ENCODE assay signal across 23 cellular contexts in the genomic region with DNA sequence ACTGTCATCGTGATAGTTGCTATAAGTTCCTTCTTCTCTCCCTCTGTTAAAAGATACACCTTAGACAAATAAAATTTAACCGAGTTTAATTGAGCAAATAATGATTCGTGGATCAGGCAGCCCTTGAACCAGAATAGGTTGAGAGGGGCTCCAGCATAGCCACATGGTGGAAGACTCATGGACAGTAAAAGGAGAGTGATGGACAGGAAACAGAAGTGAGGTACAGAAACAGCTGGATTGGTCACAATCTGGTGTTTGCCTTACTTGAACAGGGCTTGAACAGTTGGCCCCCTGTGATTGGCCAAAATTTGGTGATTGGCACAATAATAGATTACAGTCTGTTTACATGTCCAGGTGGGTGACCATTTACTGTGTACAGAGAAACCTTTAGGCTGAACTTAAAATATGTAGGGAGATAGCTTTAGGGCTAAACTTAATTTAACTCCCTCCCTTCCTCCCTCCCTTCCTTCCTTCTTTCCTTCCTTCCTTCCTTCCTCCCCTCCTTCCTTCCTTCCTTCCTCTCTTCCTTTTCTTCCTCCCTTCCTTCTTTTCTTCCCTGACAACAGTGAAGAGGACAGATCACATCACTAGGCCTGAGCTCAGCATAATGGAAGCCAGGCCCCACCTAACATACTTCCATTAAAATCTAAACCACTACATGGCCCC.
DNase-seq lines count a peak whose midpoint lies in the region; ATAC-seq and TF ChIP-seq lines count a peak whose summit lies in the region.
"Had no signal": no experiment of that assay in that cellular context is flagged by ENCODE, and none has a peak within 500 bp of the region (broad histone marks: within the 10 kb centered on the region; RNA-seq: fewer than 3 reads in every experiment).

No MANE protein-coding gene starts in this region.

- peaks cover 23% of the 10 kb centered on the region for H3K4me1 Mint-ChIP-seq in activated CD8-positive, alpha-beta T cell treated with anti-CD3 and anti-CD28 coated beads for 36 hours (ENCODE audit: low read depth)

- no CpG with 5 or more reads among the region's 3 CpGs for WGBS in IMR-90 (ENCODE audit: extremely low coverage in 2 of 2, insufficient read length in 1 of 2), 2 experiments

- CTCF ChIA-PET in IMR-90 (lab: Yijun Ruan, JAX): interaction anchor here (1.1 kb wide), 1 partner anchor 10 kb away, joined by 3 read pairs; no protein-coding TSS in a partner anchor
- CTCF ChIA-PET in activated CD8-positive, alpha-beta T cell treated with anti-CD3 and anti-CD28 coated beads for 36 hours (lab: Charles Lee): interaction anchor here (1.3 kb wide), 1 partner anchor 8 kb away, joined by 4 read pairs; no protein-coding TSS in a partner anchor

- H3K4me3 ChIP-seq in IMR-90 (ENCODE audit: insufficient read depth, low read depth, low read length): no peak overlapping the region
- no peak overlapping the region for H3K4me3 ChIP-seq in brain microvascular endothelial cell (ENCODE audit: low read depth, low read length)
- H3K4me3 ChIP-seq in skeletal muscle satellite cell (ENCODE audit: low read length): no peak overlapping the region
- H3K4me3 ChIP-seq: testis had no signal

- H4K91ac ChIP-seq in IMR-90 (ENCODE audit: insufficient read depth, low read depth, low read length): no peak overlapping the region; the same call in 1 of the 2 replicates

- peak overlapping the region; percentile 1 for H2BK5ac ChIP-seq in IMR-90 (ENCODE audit: low read depth, low read length, poor library complexity, severe bottlenecking)

- H2AK5ac ChIP-seq in IMR-90 (ENCODE audit: low read depth, low read length): peak overlapping the region; percentile 68

- no peaks in the 10 kb centered on the region for H4K20me1 ChIP-seq in IMR-90 (ENCODE audit: insufficient read depth, low read length)

- DNase-seq in NCI-H146 (lab: John Stamatoyannopoulos, UW) (peak; percentile 6), NCI-H146 treated with DMSO at 0.1 percent for 48 hours (lab: John Stamatoyannopoulos, UW; ENCODE audit: unreplicated experiment) (no peak), IMR-90 (no peak), brain microvascular endothelial cell (no peak), ureter (ENCODE audit: low spot score) (no peak)
- DNase-seq in activated CD8-positive, alpha-beta T cell treated with anti-CD3 and anti-CD28 coated beads for 36 hours: no peak
- DNase-seq: activated naive CD4-positive, alpha-beta T cell treated with anti-CD3 and anti-CD28 coated beads, Interleukin-2, amount 10 ng/mL, durations not matched to agents 7 days and 5 days; activated T-cell treated with anti-CD3 and anti-CD28 coated beads, Interleukin-2, amount 50 U/mL, for 72 hours; AML-193; CD8-positive, alpha-beta memory T cell; central memory CD4-positive, alpha-beta T cell; DMS53; NCI-H1694 treated with DMSO at 0.1 percent for 48 hours; NCI-H2227 treated with DMSO at 0.1 percent for 48 hours; NCI-H774; SHP77 treated with DMSO at 0.1 percent for 48 hours; testis had no signal

- TF ChIP-seq CTCF in IMR-90 (conservative IDR thresholded peaks at IDR 0.05; ENCODE audit: low read depth, low read length) (no peak), brain microvascular endothelial cell (IDR thresholded peaks at IDR 0.05; ENCODE audit: low read depth, low read length, missing control alignments) (no peak)
- no peak for TF ChIP-seq CTCF in activated CD8-positive, alpha-beta T cell treated with anti-CD3 and anti-CD28 coated beads for 36 hours (IDR thresholded peaks at IDR 0.05)

- H3K27me3 Mint-ChIP-seq in activated CD8-positive, alpha-beta T cell treated with anti-CD3 and anti-CD28 coated beads for 36 hours: no peaks in the 10 kb centered on the region

- H3K36me3 ChIP-seq in IMR-90 (ENCODE audit: control insufficient read depth, insufficient read depth, low read length) (no peaks in the 10 kb centered on the region), brain microvascular endothelial cell (replicated peaks) (no peaks in the 10 kb centered on the region), skeletal muscle satellite cell (ENCODE audit: insufficient read depth, low read length) (no peaks in the 10 kb centered on the region)

- H3K27ac ChIP-seq in IMR-90 (ENCODE audit: insufficient read depth, low read length) (no peak overlapping the region), brain microvascular endothelial cell (peak overlapping the region; percentile 70)
- H3K27ac ChIP-seq: 22Rv1, testis had no signal

- no peak for TF ChIP-seq POLR2A in IMR-90 (IDR thresholded peaks at IDR 0.05; ENCODE audit: low read depth, low read length)

- H3K27me3 ChIP-seq in IMR-90 (ENCODE audit: control insufficient read depth, insufficient read depth, low read length) (no peaks in the 10 kb centered on the region), brain microvascular endothelial cell (replicated peaks) (no peaks in the 10 kb centered on the region), skeletal muscle satellite cell (ENCODE audit: control insufficient read depth, insufficient read depth, low read length) (no peaks in the 10 kb centered on the region)
- H3K27me3 ChIP-seq: testis had no signal

- peaks cover 14% of the 10 kb centered on the region for H3K4me1 ChIP-seq in IMR-90 (ENCODE audit: control insufficient read depth, insufficient read depth, low read length)
- peaks cover 53% of the 10 kb centered on the region for H3K4me1 ChIP-seq in skeletal muscle satellite cell (ENCODE audit: control insufficient read depth, insufficient read depth, low read length)
- H3K4me1 ChIP-seq: testis had no signal

- H2BK20ac ChIP-seq in IMR-90 (ENCODE audit: low read depth, low read length): peak overlapping the region; percentile 98; the same call in 1 of the 2 replicates

- peak overlapping the region; percentile 45 to 48; a peak in 3 of 4 replicates for H4K8ac ChIP-seq in IMR-90 (ENCODE audit: low read depth in 2 of 2, low read length in 2 of 2)

- dilution Hi-C loops in IMR-90 (cut with HindIII; ENCODE audit: low sequenced_read_pairs, unreplicated experiment): no loop called here

- H3K27ac Mint-ChIP-seq in activated CD8-positive, alpha-beta T cell treated with anti-CD3 and anti-CD28 coated beads for 36 hours: no peak overlapping the region
- H3K27ac Mint-ChIP-seq: activated naive CD4-positive, alpha-beta T cell treated with anti-CD3 and anti-CD28 coated beads, Interleukin-2, amount 10 ng/mL, durations not matched to agents 7 days and 5 days; mesothelial cell of epicardium; nephron had no signal

- intact Hi-C loops in IMR-90 (cut with micrococcal nuclease): no loop called here
- intact Hi-C loops in activated CD8-positive, alpha-beta T cell treated with anti-CD3 and anti-CD28 coated beads for 36 hours (cut with micrococcal nuclease): no loop called here

- BruUV-seq in IMR-90 (replicated peaks; lab: Mats Ljungman, UMichigan): no TSS peak

- H3K9me1 ChIP-seq in IMR-90 (ENCODE audit: insufficient read depth, low read length): peaks cover 13% of the 10 kb centered on the region

- H3K56ac ChIP-seq in IMR-90 (ENCODE audit: extremely low read depth, insufficient read depth, low read length): no peak overlapping the region

- 0 out of 2 replicates have a peak overlapping the region, but pooled peaks have one; percentile 17 for H3K23ac ChIP-seq in IMR-90 (ENCODE audit: low read depth, low read length)

- H3K4me2 ChIP-seq in IMR-90 (ENCODE audit: low read depth, low read length): no peak overlapping the region
- H3K4me2 ChIP-seq in skeletal muscle satellite cell (ENCODE audit: low read length): no peak overlapping the region

- ATAC-seq in IMR-90 (ENCODE audit: low read depth) (no peak), HG03457 (IDR thresholded peaks at IDR 0.05; ENCODE audit: unreplicated experiment) (no peak)
- no peak for ATAC-seq in activated CD8-positive, alpha-beta T cell treated with anti-CD3 and anti-CD28 coated beads for 36 hours
- ATAC-seq: activated CD4-positive, CD25-positive, alpha-beta regulatory T cell treated with anti-CD3 and anti-CD28 coated beads, Interleukin-2, amount 50 U/mL, for 24 hours; activated T-cell treated with anti-CD3 and anti-CD28 coated beads, Interleukin-2, amount 50 U/mL, for 72 hours had no signal

- in situ Hi-C loops in IMR-90 (cut with MboI; ENCODE audit: low sequenced_read_pairs): no loop called here
- in situ Hi-C loops in brain microvascular endothelial cell (cut with HindIII; ENCODE audit: low pct_ligation_motif_present, low sequenced_read_pairs): no loop called here

- no peak overlapping the region for H3K4me3 Mint-ChIP-seq in activated CD8-positive, alpha-beta T cell treated with anti-CD3 and anti-CD28 coated beads for 36 hours
- H3K4me3 Mint-ChIP-seq: activated naive CD4-positive, alpha-beta T cell treated with anti-CD3 and anti-CD28 coated beads, Interleukin-2, amount 10 ng/mL, durations not matched to agents 7 days and 5 days; CD8-positive, alpha-beta memory T cell; mesothelial cell of epicardium; nephron had no signal

- H2BK15ac ChIP-seq in IMR-90 (ENCODE audit: low read depth, low read length): peak overlapping the region; percentile 99; the same call in 2 of the 3 replicates

- H3K9me3 Mint-ChIP-seq in activated CD8-positive, alpha-beta T cell treated with anti-CD3 and anti-CD28 coated beads for 36 hours: peaks cover 5% of the 10 kb centered on the region
- H3K9me3 Mint-ChIP-seq: CD8-positive, alpha-beta memory T cell had no signal

- H3K9ac ChIP-seq in IMR-90 (ENCODE audit: low read depth, low read length) (no peak overlapping the region), skeletal muscle satellite cell (ENCODE audit: low read depth, low read length) (peak overlapping the region; percentile 79)

- peak overlapping the region; percentile 5; the same call in 1 of the 2 replicates for H3K18ac ChIP-seq in IMR-90 (ENCODE audit: low read depth, low read length)

- no peak overlapping the region; the same call in 1 of the 2 replicates for H3K14ac ChIP-seq in IMR-90 (replicated peaks; ENCODE audit: low read depth, low read length)

- peak overlapping the region; percentile 95; the same call in 1 of the 2 replicates for H3K4ac ChIP-seq in IMR-90 (ENCODE audit: low read depth, low read length)

- no peak overlapping the region for H4K5ac ChIP-seq in IMR-90 (ENCODE audit: low read depth, low read length)

- no peak overlapping the region for H2AK9ac ChIP-seq in IMR-90 (replicated peaks; ENCODE audit: low read depth, low read length, poor library complexity)

- no peaks in the 10 kb centered on the region for H3K9me3 ChIP-seq in IMR-90 (ENCODE audit: control insufficient read depth, insufficient read depth, low read length)
- no peaks in the 10 kb centered on the region for H3K9me3 ChIP-seq in skeletal muscle satellite cell (replicated peaks; ENCODE audit: low read length)
- H3K9me3 ChIP-seq: testis had no signal

- POLR2A ChIA-PET in IMR-90 (lab: Charles Lee; ENCODE audit: unreplicated experiment): no interaction called here
- POLR2A ChIA-PET in activated CD8-positive, alpha-beta T cell treated with anti-CD3 and anti-CD28 coated beads for 36 hours (lab: Charles Lee): interaction anchor here (0.7 to 1.7 kb wide), 2 partner anchors 15 to 116 kb away, joined by 3 read pairs; no protein-coding TSS in a partner anchor

- H2BK120ac ChIP-seq in IMR-90 (ENCODE audit: low read depth, low read length): peak overlapping the region; percentile 94; the same call in 1 of the 2 replicates

- no peak for TF ChIP-seq RAD21 in IMR-90 (IDR thresholded peaks at IDR 0.05; ENCODE audit: low read length)

- no peak overlapping the region for H2AFZ ChIP-seq in IMR-90 (replicated peaks; ENCODE audit: low read length, poor library complexity)

- no peaks in the 10 kb centered on the region for H3K36me3 Mint-ChIP-seq in activated CD8-positive, alpha-beta T cell treated with anti-CD3 and anti-CD28 coated beads for 36 hours (ENCODE audit: low read depth)
- H3K36me3 Mint-ChIP-seq: mesothelial cell of epicardium had no signal

- no peaks in the 10 kb centered on the region for H3K79me1 ChIP-seq in IMR-90 (ENCODE audit: low read depth in 1 of 2, low read length in 2 of 2)
